Comparison of ENCODE assay signal across 8 cellular contexts in genomic region chr2:131682122-131682944, GRCh38.
DNase-seq lines count a peak whose midpoint lies in the region; ATAC-seq and TF ChIP-seq lines count a peak whose summit lies in the region.

No MANE protein-coding gene starts in this region.

- H3K9ac ChIP-seq in liver (ENCODE audit: low read depth in 1 of 2, low read length in 2 of 2), result peak overlapping the region; percentile 37 to 58

- peak; percentile 36 for TF ChIP-seq CTCF in AG10803 (conservative IDR thresholded peaks at IDR 0.05; ENCODE audit: low read length)
- no peak for TF ChIP-seq CTCF in liver (IDR thresholded peaks at IDR 0.05; ENCODE audit: low read depth, low read length, missing input control)

- 2% methylated on average over 51 of the region's 51 CpGs for WGBS in liver

- peaks cover 0 to 10% (median 8%) of the 10 kb centered on the region in 4 donors for H3K4me1 ChIP-seq in liver (ENCODE audit: control insufficient read depth in 4 of 4, insufficient read depth in 4 of 4, low read length in 3 of 4)

- ATAC-seq in GM19023 (IDR thresholded peaks at IDR 0.05; ENCODE audit: unreplicated experiment) (peak; percentile 99), HG03175 (IDR thresholded peaks at IDR 0.05; ENCODE audit: unreplicated experiment) (peak; percentile 99)

- H3K27me3 ChIP-seq in liver (ENCODE audit: control insufficient read depth in 4 of 4, insufficient read depth in 4 of 4, low read length in 3 of 4), result peaks cover 0 to 2% (median 0%) of the 10 kb centered on the region in 4 donors

- no peaks in the 10 kb centered on the region for H3K9me3 ChIP-seq in liver (ENCODE audit: control insufficient read depth in 4 of 4, low read length in 3 of 4)

- peak overlapping the region; percentile 89 for H3K4me3 ChIP-seq in AG10803 (ENCODE audit: low read length)
- H3K4me3 ChIP-seq in liver (ENCODE audit: low read depth in 1 of 3, low read length in 3 of 3), result peak overlapping the region; percentile 51 to 68 (median 59)

- H3K36me3 ChIP-seq in liver (ENCODE audit: control insufficient read depth in 4 of 4, insufficient read depth in 3 of 4, low read depth in 1 of 4, low read length in 3 of 4), result no peaks in the 10 kb centered on the region

- DNase-seq in AG10803 (ENCODE audit: low read depth), result peak; percentile 86
- peak; percentile 71 for DNase-seq in NCI-H510A (lab: John Stamatoyannopoulos, UW)
- peak; percentile 51 to 71 for DNase-seq in activated CD4-positive, alpha-beta T cell treated with anti-CD3 and anti-CD28 coated beads, Interleukin-2, amount 50 U/mL, for 24 hours (ENCODE audit: low read depth in 1 of 2, low spot score in 1 of 2)
- peak; percentile 92 for DNase-seq in dermis blood vessel endothelial cell
- peak; percentile 85 for DNase-seq in stimulated activated CD4-positive, alpha-beta T cell treated with anti-CD3 and anti-CD28 coated beads, Interleukin-4, amount 100 ng/mL, for 24 hours

- peak in 1 of 2 donors; percentile 6 for TF ChIP-seq RAD21 in liver (IDR thresholded peaks at IDR 0.05)

- H3K27ac ChIP-seq in liver (ENCODE audit: low read depth in 1 of 2, low read length in 2 of 2), result peak overlapping the region; percentile 25 to 75

TF ChIP-seq in liver, 16 proteins besides CTCF, POLR2A, EP300 and RAD21:
- TF ChIP-seq EGR1 (IDR thresholded peaks at IDR 0.05; ENCODE audit: low read depth in 2 of 2) (peak in 1 of 2 donors; percentile 38), YY1 (IDR thresholded peaks at IDR 0.05) (peak; percentile 11), JUND (IDR thresholded peaks at IDR 0.05) (no peak), TAF1 (conservative IDR thresholded peaks at IDR 0.05) (no peak), FOXA2 (IDR thresholded peaks at IDR 0.05) (no peak), MAX (IDR thresholded peaks at IDR 0.05) (peak; percentile 77), GABPA (IDR thresholded peaks at IDR 0.05 in 1 of 2, conservative IDR thresholded peaks at IDR 0.05 in 1 of 2) (peak in 1 of 2 donors; percentile 27), NR2F2 (IDR thresholded peaks at IDR 0.05) (no peak)

Comparison
In these comparisons a context has a peak if more than half of its experiments do, and no peak if none do; other contexts are left out.
1. Peak in every context shown above with its lines: DNase-seq, ATAC-seq, H3K4me3 ChIP-seq and H3K27ac ChIP-seq.